1 cellular context compared by ENCODE assay signal in the genomic region with DNA sequence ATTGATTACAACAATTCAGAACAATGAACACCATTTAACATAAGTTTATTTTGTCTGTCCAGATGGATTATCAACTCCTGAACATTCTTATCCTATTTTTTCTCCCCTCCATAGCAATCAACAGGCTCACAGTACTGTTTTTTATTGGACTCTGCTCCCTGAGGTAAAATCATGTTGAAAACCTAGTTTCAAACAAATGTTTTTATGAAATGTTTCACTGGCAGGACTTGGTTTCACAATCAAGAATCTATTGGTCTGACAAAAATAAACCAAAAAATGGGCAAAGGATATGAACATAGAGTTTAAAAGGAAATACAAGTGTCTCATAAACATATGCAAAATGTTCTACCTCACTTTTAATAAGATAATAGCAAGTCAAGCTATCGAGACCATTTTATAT.
TF ChIP-seq lines count a peak whose summit lies in the region.

No MANE protein-coding gene starts in this region.

TF ChIP-seq in HepG2, 621 proteins besides CTCF, POLR2A, EP300 and RAD21 (continued from another document):
- TF ChIP-seq NFYB (CRISPR knock-in tag; IDR thresholded peaks at IDR 0.05) (no peak), ZNF235 (CRISPR knock-in tag; IDR thresholded peaks at IDR 0.05; ENCODE audit: borderline replicate concordance) (no peak), HDAC1 (CRISPR knock-in tag; IDR thresholded peaks at IDR 0.05) (no peak), ZNF775 (CRISPR knock-in tag; IDR thresholded peaks at IDR 0.05; ENCODE audit: borderline replicate concordance) (no peak), PRPF4 (IDR thresholded peaks at IDR 0.05; ENCODE audit: low read depth, low read length, poor library complexity, severe bottlenecking) (no peak), ZFP1 (CRISPR knock-in tag; IDR thresholded peaks at IDR 0.05) (no peak), SIN3A (IDR thresholded peaks at IDR 0.05; ENCODE audit: borderline replicate concordance, low read depth, low read length) (no peak)
